Comparison of ENCODE assay signal across 24 cellular contexts in the genomic region with DNA sequence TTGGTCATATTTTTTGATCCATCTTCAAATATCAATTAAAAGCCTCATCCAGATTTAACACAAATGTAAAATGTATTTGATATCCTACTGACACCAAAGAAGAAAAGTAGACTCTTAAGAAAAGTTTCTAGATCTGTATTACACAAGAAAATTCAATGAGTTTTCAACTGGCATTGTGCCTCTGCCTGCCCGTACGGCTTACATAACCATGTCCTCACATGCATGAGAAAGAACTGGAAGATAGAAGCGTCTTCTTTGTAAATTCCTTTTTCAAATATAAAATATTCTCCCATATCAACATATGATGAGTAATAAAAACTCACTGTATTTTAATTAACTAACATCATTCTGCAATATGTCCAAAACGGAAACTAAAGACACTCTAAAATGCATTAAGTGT. TPM values are rescaled to one million over a fixed set of nuclear protein-coding genes. Genes with fewer than 3 reads are reported as not detected.
DNase-seq lines count a peak whose midpoint lies in the region; ATAC-seq and TF ChIP-seq lines count a peak whose summit lies in the region.
"Had no signal": no experiment of that assay in that cellular context is flagged by ENCODE, and none has a peak within 500 bp of the region (broad histone marks: within the 10 kb centered on the region; RNA-seq: fewer than 3 reads in every experiment).

No MANE protein-coding gene starts in this region.

- H3K4me2 ChIP-seq in BLaER1 treated with 17β-estradiol and CSF1 and Interleukin-3, amounts not matched to agents 10 nM and 100 nM, result peak overlapping the region; percentile 68 to 94 (median 89)
- H3K4me2 ChIP-seq: A549, PC-9 had no signal

- H3K27ac ChIP-seq in BLaER1 treated with 17β-estradiol and CSF1 and Interleukin-3, amounts not matched to agents 10 nM and 100 nM, result peak overlapping the region in 10 of 11 experiments; percentile 24 to 95 (median 88); a peak in 20 of 22 replicates
- H3K27ac ChIP-seq: A549, PC-9, SJCRH30 had no signal

- peak; percentile 74 for DNase-seq in cerebellar cortex (ENCODE audit: low spot score)
- DNase-seq in fibroblast of the aortic adventitia (ENCODE audit: low read depth), result peak; percentile 11
- DNase-seq in superior temporal gyrus (ENCODE audit: extremely low spot score), result peak; percentile 61
- DNase-seq in glomerular visceral epithelial cell (ENCODE audit: extremely low spot score), result no peak
- DNase-seq in ecto neural progenitor cell (ENCODE audit: low spot score), result no peak
- DNase-seq: DMS153, DND-41, H7, Kasumi-1, NCI-H1105, NCI-H1436 treated with DMSO at 0.1 percent for 48 hours, NCI-H1930, NCI-H2227 treated with DMSO at 0.1 percent for 48 hours, NCI-H526 treated with DMSO at 0.1 percent for 48 hours, PC-9, SJCRH30 had no signal

- H3K27me3 ChIP-seq in BLaER1 treated with 17β-estradiol and CSF1 and Interleukin-3, amounts not matched to agents 10 nM and 100 nM, result no peaks in the 10 kb centered on the region
- H3K27me3 ChIP-seq: SJCRH30 had no signal

- peaks cover 17 to 36% (median 34%) of the 10 kb centered on the region in 11 experiments for H3K9me3 ChIP-seq in BLaER1 treated with 17β-estradiol and CSF1 and Interleukin-3, amounts not matched to agents 10 nM and 100 nM (replicated peaks in 1 of 11)
- H3K9me3 ChIP-seq: A549, SJCRH30 had no signal

- peak overlapping the region in 8 of 11 experiments; percentile 43 to 94 (median 58); a peak in 15 of 22 replicates for H3K9ac ChIP-seq in BLaER1 treated with 17β-estradiol and CSF1 and Interleukin-3, amounts not matched to agents 10 nM and 100 nM

- ATAC-seq in GM21786 (IDR thresholded peaks at IDR 0.05; ENCODE audit: unreplicated experiment), result no peak
- ATAC-seq: A549, K562, Right ventricle myocardium inferior, SK-N-SH treated with all-trans-retinoic acid at 6 μM for 48 hours had no signal

- H3K4me1 ChIP-seq in BLaER1 treated with 17β-estradiol and CSF1 and Interleukin-3, amounts not matched to agents 10 nM and 100 nM, result peaks cover 49 to 85% (median 72%) of the 10 kb centered on the region in 10 experiments
- H3K4me1 ChIP-seq: A549, SJCRH30 had no signal

- H4K20me1 ChIP-seq in BLaER1 treated with 17β-estradiol and CSF1 and Interleukin-3, amounts not matched to agents 10 nM and 100 nM, result no peaks in the 10 kb centered on the region

- peaks cover 0 to 35% (median 29%) of the 10 kb centered on the region in 11 experiments; a peak in 15 of 22 replicates for H3K36me3 ChIP-seq in BLaER1 treated with 17β-estradiol and CSF1 and Interleukin-3, amounts not matched to agents 10 nM and 100 nM
- H3K36me3 ChIP-seq: SJCRH30 had no signal

- H3K4me3 ChIP-seq in BLaER1 treated with 17β-estradiol and CSF1 and Interleukin-3, amounts not matched to agents 10 nM and 100 nM, result peak overlapping the region in 4 of 10 experiments; percentile 7 to 87 (median 58); a peak in 5 of 20 replicates
- H3K4me3 ChIP-seq in fibroblast of the aortic adventitia (ENCODE audit: low read depth, low read length), result no peak overlapping the region
- H3K4me3 ChIP-seq: A549, K562, PC-9, SJCRH30 had no signal

- TF ChIP-seq CTCF in fibroblast of the aortic adventitia (IDR thresholded peaks at IDR 0.05; ENCODE audit: insufficient read depth, low read length), result no peak

RNA-seq across cellular contexts. Expression of a gene that starts 7.2 kb away (rescaled TPM):
- 1.5 and 47.0 TPM in 2 replicates for total RNA-seq in fibroblast of the aortic adventitia (ENCODE audit: low replicate concordance)
- total RNA-seq: B cell, PC-9, RPMI7951 had no signal

Comparison
In these comparisons a context has a peak if more than half of its experiments do, and no peak if none do; other contexts are left out.
1. DNase-seq: peak in cerebellar cortex (single experiment), fibroblast of the aortic adventitia (single experiment) and superior temporal gyrus (single experiment); none in glomerular visceral epithelial cell (single experiment) and ecto neural progenitor cell (single experiment).